8 cellular contexts compared by ENCODE assay signal in genomic region chr14:89430271-89430620, GRCh38. TPM values are rescaled to one million over a fixed set of nuclear protein-coding genes. Genes with fewer than 3 reads are reported as not detected.
DNase-seq lines count a peak whose midpoint lies in the region; ATAC-seq and TF ChIP-seq lines count a peak whose summit lies in the region.

No MANE protein-coding gene starts in this region.

- H3K27ac ChIP-seq in KOPT-K1 (ENCODE audit: low read depth, low read length, poor library complexity, severe bottlenecking) = peak overlapping the region; percentile 98
- peak overlapping the region; percentile 78 to 84 (median 80) for H3K27ac ChIP-seq in esophagus muscularis mucosa (replicated peaks in 1 of 4)
- H3K27ac ChIP-seq in subcutaneous abdominal adipose tissue (ENCODE audit: low read depth, low read length) = peak overlapping the region; percentile 55

- no peaks in the 10 kb centered on the region for H3K9me3 ChIP-seq in KOPT-K1 (ENCODE audit: insufficient read depth, low read length, poor library complexity, severe bottlenecking)
- no peaks in the 10 kb centered on the region for H3K9me3 ChIP-seq in esophagus muscularis mucosa
- peaks cover 0 to 4% (median 0%) of the 10 kb centered on the region in 5 donors for H3K9me3 ChIP-seq in subcutaneous abdominal adipose tissue (ENCODE audit: control insufficient read depth in 5 of 5, low read length in 5 of 5)

- peak overlapping the region in 4 of 5 donors; percentile 37 to 57 (median 42) for H3K9ac ChIP-seq in subcutaneous abdominal adipose tissue (ENCODE audit: low read length in 5 of 5)

- peak overlapping the region; percentile 70 for H3K4me3 Mint-ChIP-seq in activated CD4-positive, alpha-beta T cell treated with anti-CD3 and anti-CD28 coated beads, Interleukin-2, amount 10 ng/mL, durations not matched to agents 7 days and 5 days

- intact Hi-C loops in esophagus muscularis mucosa (cut with DNase I) = no loop called here

- H3K36me3 ChIP-seq in KOPT-K1 (ENCODE audit: insufficient read depth, low read length) = no peaks in the 10 kb centered on the region
- H3K36me3 ChIP-seq in esophagus muscularis mucosa = no peaks in the 10 kb centered on the region
- no peaks in the 10 kb centered on the region for H3K36me3 ChIP-seq in subcutaneous abdominal adipose tissue (ENCODE audit: control insufficient read depth in 5 of 5, insufficient read depth in 5 of 5, low read length in 5 of 5)

- TF ChIP-seq CTCF in esophagus muscularis mucosa (IDR thresholded peaks at IDR 0.05) = no peak

- H3K27ac Mint-ChIP-seq in activated CD4-positive, alpha-beta T cell treated with anti-CD3 and anti-CD28 coated beads, Interleukin-2, amount 10 ng/mL, durations not matched to agents 7 days and 5 days = peak overlapping the region; percentile 85

- H3K4me3 ChIP-seq in esophagus muscularis mucosa (peak overlapping the region; percentile 40 to 52 (median 45)), subcutaneous abdominal adipose tissue (ENCODE audit: low read depth in 1 of 5, low read length in 5 of 5) (peak overlapping the region; percentile 28 to 54 (median 45))

- peaks cover 8% of the 10 kb centered on the region for H3K36me3 Mint-ChIP-seq in activated CD4-positive, alpha-beta T cell treated with anti-CD3 and anti-CD28 coated beads, Interleukin-2, amount 10 ng/mL, durations not matched to agents 7 days and 5 days (ENCODE audit: low read depth)

- H3K9me3 Mint-ChIP-seq in activated CD4-positive, alpha-beta T cell treated with anti-CD3 and anti-CD28 coated beads, Interleukin-2, amount 10 ng/mL, durations not matched to agents 7 days and 5 days = no peaks in the 10 kb centered on the region

- TF ChIP-seq EP300 in esophagus muscularis mucosa (IDR thresholded peaks at IDR 0.05) = no peak

- H3K27me3 ChIP-seq in esophagus muscularis mucosa (no peaks in the 10 kb centered on the region), subcutaneous abdominal adipose tissue (ENCODE audit: control insufficient read depth in 5 of 5, insufficient read depth in 4 of 5, low read length in 5 of 5) (no peaks in the 10 kb centered on the region)

- ATAC-seq in GM19463 (IDR thresholded peaks at IDR 0.05; ENCODE audit: unreplicated experiment) = no peak

- H3K4me1 ChIP-seq in esophagus muscularis mucosa (peaks cover 33 to 52% (median 47%) of the 10 kb centered on the region in 4 donors), subcutaneous abdominal adipose tissue (ENCODE audit: control insufficient read depth in 5 of 5, insufficient read depth in 5 of 5, low read length in 5 of 5) (peaks cover 5 to 45% (median 37%) of the 10 kb centered on the region in 5 donors)

- POLR2A ChIA-PET in activated CD4-positive, alpha-beta T cell treated with anti-CD3 and anti-CD28 coated beads, Interleukin-2, amount 10 ng/mL, durations not matched to agents 7 days and 5 days (lab: Charles Lee) = no interaction called here

- CTCF ChIA-PET in activated CD4-positive, alpha-beta T cell treated with anti-CD3 and anti-CD28 coated beads, Interleukin-2, amount 10 ng/mL, durations not matched to agents 7 days and 5 days (lab: Charles Lee) = interaction anchor here (1.7 kb wide), 1 partner anchor 252 kb away, joined by 3 read pairs; no protein-coding TSS in a partner anchor

- H3K27me3 Mint-ChIP-seq in activated CD4-positive, alpha-beta T cell treated with anti-CD3 and anti-CD28 coated beads, Interleukin-2, amount 10 ng/mL, durations not matched to agents 7 days and 5 days = no peaks in the 10 kb centered on the region

- TF ChIP-seq POLR2A in esophagus muscularis mucosa (IDR thresholded peaks at IDR 0.05; ENCODE audit: low read depth) = no peak

- no peak for DNase-seq in activated CD4-positive, alpha-beta T cell treated with anti-CD3 and anti-CD28 coated beads, Interleukin-2, amount 10 ng/mL, durations not matched to agents 7 days and 5 days
- DNase-seq in activated CD4-positive, alpha-beta T cell treated with anti-CD3 and anti-CD28 coated beads for 48 hours = no peak
- DNase-seq in esophagus muscularis mucosa (ENCODE audit: extremely low spot score) = no peak
- no peak for DNase-seq in NCI-H226
- no peak for DNase-seq in islet precursor cell

- H3K4me1 Mint-ChIP-seq in activated CD4-positive, alpha-beta T cell treated with anti-CD3 and anti-CD28 coated beads, Interleukin-2, amount 10 ng/mL, durations not matched to agents 7 days and 5 days = peaks cover 64% of the 10 kb centered on the region

- WGBS in esophagus muscularis mucosa = 10% methylated on average over 1 of the region's 1 CpG

RNA-seq across cellular contexts. Expression of gene FOXN3, which starts 13.2 kb away (rescaled TPM):
- 10 to 100 TPM; 92.2 to 94.4 TPM for total RNA-seq in activated CD4-positive, alpha-beta T cell treated with anti-CD3 and anti-CD28 coated beads, Interleukin-2, amount 10 ng/mL, durations not matched to agents 7 days and 5 days
- 100 to 1,000 TPM; 114 to 180 (median 145) TPM for total RNA-seq in esophagus muscularis mucosa
